ENCODE assay signal across 1 cellular context in the genomic region with DNA sequence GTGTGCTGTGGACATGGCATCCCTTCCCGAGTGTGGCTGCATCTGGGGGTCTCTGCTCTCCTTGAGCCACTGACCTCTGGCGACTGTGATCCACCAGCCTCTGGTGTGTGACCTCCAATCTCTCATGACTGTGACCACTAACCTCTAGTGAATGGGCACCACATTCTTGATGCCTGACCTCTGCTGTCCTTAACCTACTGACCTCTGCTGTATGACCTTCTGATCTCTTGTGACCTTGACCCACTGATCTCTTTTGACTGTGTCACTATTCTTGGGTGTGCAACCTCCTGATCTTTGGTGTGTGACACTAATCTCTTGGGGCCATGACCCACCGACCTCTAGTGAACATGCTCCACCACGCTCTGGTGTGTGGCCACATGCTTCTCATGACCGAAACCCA.
TF ChIP-seq lines count a peak whose summit lies in the region.

No MANE protein-coding gene starts in this region.

TF ChIP-seq in GM23338, 12 proteins besides CTCF, POLR2A, EP300 and RAD21 (continued from another document):
- TF ChIP-seq ZNF462 (CRISPR knock-in tag; IDR thresholded peaks at IDR 0.05) = no peak
- TF ChIP-seq EZH2 (IDR thresholded peaks at IDR 0.05; ENCODE audit: low read depth, unreplicated experiment) = no peak
- no peak for TF ChIP-seq REST (IDR thresholded peaks at IDR 0.05; ENCODE audit: unreplicated experiment)
